ENCODE assay signal across 1 cellular context in genomic region chr18:3247243-3248061, GRCh38.
TF ChIP-seq lines count a peak whose summit lies in the region.

Gene MYL12A, plus strand, starts transcription at chr18:3247801. Its CDS starts 5,447 bp downstream, at chr18:3253248.

TF ChIP-seq in WTC11, 78 proteins besides CTCF, POLR2A, EP300 and RAD21 (continued from another document and continues in another):
- TF ChIP-seq GRHL2 (CRISPR knock-in tag; IDR thresholded peaks at IDR 0.05; ENCODE audit: insufficient replicate concordance, severe bottlenecking), result no peak
- TF ChIP-seq SP1 (CRISPR knock-in tag; conservative IDR thresholded peaks at IDR 0.05), result peak; percentile 82
- no peak for TF ChIP-seq ZBTB21 (CRISPR knock-in tag; IDR thresholded peaks at IDR 0.05; ENCODE audit: borderline replicate concordance)
- no peak for TF ChIP-seq ZBTB43 (CRISPR knock-in tag; IDR thresholded peaks at IDR 0.05)
- no peak for TF ChIP-seq ATF6 (CRISPR knock-in tag; IDR thresholded peaks at IDR 0.05)
- TF ChIP-seq PRDM15 (CRISPR knock-in tag; IDR thresholded peaks at IDR 0.05), result peak; percentile 53
- no peak for TF ChIP-seq JUN (CRISPR knock-in tag; IDR thresholded peaks at IDR 0.05)
- TF ChIP-seq ELF4 (CRISPR knock-in tag; IDR thresholded peaks at IDR 0.05; ENCODE audit: low read depth), result no peak
- TF ChIP-seq CDX4 (CRISPR knock-in tag; IDR thresholded peaks at IDR 0.05; ENCODE audit: borderline replicate concordance), result no peak
- no peak for TF ChIP-seq ZNF423 (CRISPR knock-in tag; IDR thresholded peaks at IDR 0.05)
- no peak for TF ChIP-seq CREM (CRISPR knock-in tag; IDR thresholded peaks at IDR 0.05)
- no peak for TF ChIP-seq OVOL2 (CRISPR knock-in tag; IDR thresholded peaks at IDR 0.05; ENCODE audit: borderline replicate concordance)
- peak; percentile 86; the same call in 1 of the 2 replicates for TF ChIP-seq ZNF416 (CRISPR knock-in tag; IDR thresholded peaks at IDR 0.05)
- no peak for TF ChIP-seq ZMAT4 (CRISPR knock-in tag; IDR thresholded peaks at IDR 0.05)
- no peak for TF ChIP-seq ATF3 (CRISPR knock-in tag; conservative IDR thresholded peaks at IDR 0.05)
- peak; percentile 49; the same call in 1 of the 2 replicates for TF ChIP-seq FOXP1 (CRISPR knock-in tag; IDR thresholded peaks at IDR 0.05; ENCODE audit: borderline replicate concordance)
- TF ChIP-seq HMGXB4 (CRISPR knock-in tag; IDR thresholded peaks at IDR 0.05), result no peak; the same call in 1 of the 2 replicates
- TF ChIP-seq ETV6 (CRISPR knock-in tag; IDR thresholded peaks at IDR 0.05), result peak; percentile 23; the same call in 1 of the 2 replicates
- TF ChIP-seq MYBL2 (CRISPR knock-in tag; IDR thresholded peaks at IDR 0.05), result peak; percentile 32; the same call in 1 of the 2 replicates
- TF ChIP-seq RELA (CRISPR knock-in tag; IDR thresholded peaks at IDR 0.05; ENCODE audit: borderline replicate concordance), result no peak
- peak; percentile 9; the same call in 1 of the 2 replicates for TF ChIP-seq ZNF121 (CRISPR knock-in tag; IDR thresholded peaks at IDR 0.05)
- TF ChIP-seq ZNF671 (CRISPR knock-in tag; IDR thresholded peaks at IDR 0.05), result no peak
- peak; percentile 64; the same call in 1 of the 2 replicates for TF ChIP-seq ZNF232 (CRISPR knock-in tag; IDR thresholded peaks at IDR 0.05)
- TF ChIP-seq E2F4 (CRISPR knock-in tag; IDR thresholded peaks at IDR 0.05; ENCODE audit: borderline replicate concordance, low read depth), result no peak
- TF ChIP-seq SMAD4 (CRISPR knock-in tag; IDR thresholded peaks at IDR 0.05), result no peak
- TF ChIP-seq NFE2L1 (CRISPR knock-in tag; IDR thresholded peaks at IDR 0.05), result 0 out of 2 replicates have a peak, but pooled peaks have one; percentile 31
- TF ChIP-seq TEAD4 (CRISPR knock-in tag; IDR thresholded peaks at IDR 0.05), result peak; percentile 88
- TF ChIP-seq KAT7 (CRISPR knock-in tag; IDR thresholded peaks at IDR 0.05; ENCODE audit: borderline replicate concordance), result no peak; the same call in 1 of the 2 replicates
- no peak for TF ChIP-seq ZNF532 (CRISPR knock-in tag; IDR thresholded peaks at IDR 0.05; ENCODE audit: borderline replicate concordance)
- TF ChIP-seq CBFB (CRISPR knock-in tag; IDR thresholded peaks at IDR 0.05; ENCODE audit: low read depth), result no peak
- TF ChIP-seq FOXJ3 (CRISPR knock-in tag; IDR thresholded peaks at IDR 0.05; ENCODE audit: borderline replicate concordance), result no peak
- no peak for TF ChIP-seq ERG (CRISPR knock-in tag; IDR thresholded peaks at IDR 0.05)
- no peak for TF ChIP-seq TCF7 (CRISPR knock-in tag; IDR thresholded peaks at IDR 0.05; ENCODE audit: low read depth)
- peak; percentile 77; the same call in 1 of the 2 replicates for TF ChIP-seq MAX (CRISPR knock-in tag; IDR thresholded peaks at IDR 0.05)
- no peak for TF ChIP-seq AFF4 (CRISPR knock-in tag; IDR thresholded peaks at IDR 0.05; ENCODE audit: borderline replicate concordance)
- TF ChIP-seq NR1H2 (CRISPR knock-in tag; IDR thresholded peaks at IDR 0.05), result no peak
- TF ChIP-seq GABPB1 (CRISPR knock-in tag; IDR thresholded peaks at IDR 0.05), result no peak; the same call in 1 of the 2 replicates
